In genomic region chr13:29548722-29549446, GRCh38 we compare ENCODE assay signal across 2 cellular contexts.
A peak's percentile ranks its signal among the peaks of the same experiment; 100 is the strongest.
TF ChIP-seq lines count a peak whose summit lies in the region.

No MANE protein-coding gene starts in this region.

TF ChIP-seq in liver, 16 proteins besides CTCF, POLR2A, EP300 and RAD21 (continued from another document):
- TF ChIP-seq REST (IDR thresholded peaks at IDR 0.05) (no peak), ZBTB33 (IDR thresholded peaks at IDR 0.05) (no peak), JUND (IDR thresholded peaks at IDR 0.05) (no peak), NR2F2 (IDR thresholded peaks at IDR 0.05) (peak; percentile 35), FOXA1 (IDR thresholded peaks at IDR 0.05) (no peak), EGR1 (IDR thresholded peaks at IDR 0.05; ENCODE audit: low read depth in 2 of 2) (no peak), HNF4A (conservative IDR thresholded peaks at IDR 0.05) (peak in 1 of 2 donors; percentile 20), TAF1 (conservative IDR thresholded peaks at IDR 0.05) (no peak), SP1 (IDR thresholded peaks at IDR 0.05) (peak; percentile 17), GABPA (IDR thresholded peaks at IDR 0.05 in 1 of 2, conservative IDR thresholded peaks at IDR 0.05 in 1 of 2) (no peak), ATF3 (IDR thresholded peaks at IDR 0.05) (no peak), HNF4G (IDR thresholded peaks at IDR 0.05) (no peak), MAX (IDR thresholded peaks at IDR 0.05) (no peak), RXRA (IDR thresholded peaks at IDR 0.05) (peak; percentile 14 to 39), YY1 (IDR thresholded peaks at IDR 0.05) (no peak)

TF ChIP-seq in HepG2, 621 proteins besides CTCF, POLR2A, EP300 and RAD21 (continued from another document):
- no peak for TF ChIP-seq ARID3A (IDR thresholded peaks at IDR 0.05; ENCODE audit: low read depth, low read length)
- no peak for TF ChIP-seq GTF2F1 (IDR thresholded peaks at IDR 0.05; ENCODE audit: low read length)
- TF ChIP-seq ZNF33A (CRISPR knock-in tag; IDR thresholded peaks at IDR 0.05; ENCODE audit: borderline replicate concordance): no peak
- no peak for TF ChIP-seq ZBTB42 (CRISPR knock-in tag; IDR thresholded peaks at IDR 0.05)
